Comparison of ENCODE assay signal across 9 cellular contexts in genomic region chr13:66689628-66690027, GRCh38.
DNase-seq lines count a peak whose midpoint lies in the region; ATAC-seq and TF ChIP-seq lines count a peak whose summit lies in the region.
"Had no signal": no experiment of that assay in that cellular context is flagged by ENCODE, and none has a peak within 500 bp of the region (broad histone marks: within the 10 kb centered on the region; RNA-seq: fewer than 3 reads in every experiment).

No MANE protein-coding gene starts in this region.

- no peak overlapping the region for H3K4me3 ChIP-seq in ovary
- H3K4me3 ChIP-seq: ascending aorta had no signal

- H3K9me3 Mint-ChIP-seq in brain, result peaks cover 11 to 22% (median 17%) of the 10 kb centered on the region in 5 experiments
- H3K9me3 Mint-ChIP-seq in activated CD8-positive, alpha-beta T cell treated with anti-CD3 and anti-CD28 coated beads for 36 hours, result peaks cover 5% of the 10 kb centered on the region

- H3K4me1 Mint-ChIP-seq in brain, result peaks cover 20% of the 10 kb centered on the region
- H3K4me1 Mint-ChIP-seq in activated CD8-positive, alpha-beta T cell treated with anti-CD3 and anti-CD28 coated beads for 36 hours (ENCODE audit: low read depth), result no peaks in the 10 kb centered on the region

- H3K4me3 Mint-ChIP-seq in brain, result peak overlapping the region in 1 of 5 experiments; percentile 39
- H3K4me3 Mint-ChIP-seq in activated CD8-positive, alpha-beta T cell treated with anti-CD3 and anti-CD28 coated beads for 36 hours, result no peak overlapping the region

- CTCF ChIA-PET in activated CD8-positive, alpha-beta T cell treated with anti-CD3 and anti-CD28 coated beads for 36 hours (lab: Charles Lee), result no interaction called here

- POLR2A ChIA-PET in activated CD8-positive, alpha-beta T cell treated with anti-CD3 and anti-CD28 coated beads for 36 hours (lab: Charles Lee), result no interaction called here

- ATAC-seq in GM19397 (IDR thresholded peaks at IDR 0.05; ENCODE audit: unreplicated experiment) (no peak), HG02798 (IDR thresholded peaks at IDR 0.05; ENCODE audit: poor library complexity, unreplicated experiment) (no peak)
- no peak for ATAC-seq in activated CD8-positive, alpha-beta T cell treated with anti-CD3 and anti-CD28 coated beads for 36 hours

- no peaks in the 10 kb centered on the region for H3K36me3 ChIP-seq in ovary
- H3K36me3 ChIP-seq: ascending aorta had no signal

- H3K27me3 ChIP-seq in ovary, result no peaks in the 10 kb centered on the region
- H3K27me3 ChIP-seq: ascending aorta had no signal

- H3K27ac ChIP-seq in C4-2B (no peak overlapping the region), ovary (no peak overlapping the region)
- H3K27ac ChIP-seq: ascending aorta had no signal

- TF ChIP-seq CTCF in C4-2B (conservative IDR thresholded peaks at IDR 0.05), result 0 out of 2 replicates have a peak, but pooled peaks have one; percentile 3
- peak; percentile 15 to 45 for TF ChIP-seq CTCF in brain (conservative IDR thresholded peaks at IDR 0.05)
- TF ChIP-seq CTCF in activated CD8-positive, alpha-beta T cell treated with anti-CD3 and anti-CD28 coated beads for 36 hours (IDR thresholded peaks at IDR 0.05), result no peak
- TF ChIP-seq CTCF in ovary (IDR thresholded peaks at IDR 0.05), result no peak

- H3K9me3 ChIP-seq in ovary, result no peaks in the 10 kb centered on the region
- H3K9me3 ChIP-seq: ascending aorta had no signal

- peak overlapping the region in 4 of 5 experiments; percentile 10 to 82 (median 52) for H3K27ac Mint-ChIP-seq in brain
- H3K27ac Mint-ChIP-seq in activated CD8-positive, alpha-beta T cell treated with anti-CD3 and anti-CD28 coated beads for 36 hours, result no peak overlapping the region

- intact Hi-C loops in activated CD8-positive, alpha-beta T cell treated with anti-CD3 and anti-CD28 coated beads for 36 hours (cut with micrococcal nuclease), result no loop called here
- intact Hi-C loops in ovary (cut with DNase I), result no loop called here

- DNase-seq in NCI-H1092 treated with DMSO at 0.1 percent for 48 hours (lab: John Stamatoyannopoulos, UW) (peak; percentile 68), kidney glomerular epithelial cell (lab: John Stamatoyannopoulos, UW) (peak; percentile 58), ovary (no peak)
- no peak for DNase-seq in activated CD8-positive, alpha-beta T cell treated with anti-CD3 and anti-CD28 coated beads for 36 hours

- peaks cover 16% of the 10 kb centered on the region for H3K36me3 Mint-ChIP-seq in brain
- no peaks in the 10 kb centered on the region for H3K36me3 Mint-ChIP-seq in activated CD8-positive, alpha-beta T cell treated with anti-CD3 and anti-CD28 coated beads for 36 hours (ENCODE audit: low read depth)

- WGBS in ovary, 3 donors, result 9 to 17% (median 10%) methylated on average over 4 of the region's 4 CpGs

- no peak for TF ChIP-seq EP300 in ovary (IDR thresholded peaks at IDR 0.05)

- no peak for TF ChIP-seq POLR2A in ovary (IDR thresholded peaks at IDR 0.05)

- H3K4me1 ChIP-seq in ovary (ENCODE audit: insufficient read depth), result no peaks in the 10 kb centered on the region
- H3K4me1 ChIP-seq: ascending aorta had no signal

- H3K27me3 Mint-ChIP-seq in brain, result no peaks in the 10 kb centered on the region
- no peaks in the 10 kb centered on the region for H3K27me3 Mint-ChIP-seq in activated CD8-positive, alpha-beta T cell treated with anti-CD3 and anti-CD28 coated beads for 36 hours

Comparison
In these comparisons a context has a peak if more than half of its experiments do, and no peak if none do; other contexts are left out.
1. CTCF ChIP-seq: peak in C4-2B (single experiment) and brain (2 of 2); none in activated CD8-positive, alpha-beta T cell treated with anti-CD3 and anti-CD28 coated beads for 36 hours (single experiment) and ovary (0 of 3).
2. DNase-seq: peak in NCI-H1092 treated with DMSO at 0.1 percent for 48 hours (single experiment) and kidney glomerular epithelial cell (single experiment); none in activated CD8-positive, alpha-beta T cell treated with anti-CD3 and anti-CD28 coated beads for 36 hours (single experiment) and ovary (0 of 5).